ENCODE assay signal across 8 cellular contexts in the genomic region with DNA sequence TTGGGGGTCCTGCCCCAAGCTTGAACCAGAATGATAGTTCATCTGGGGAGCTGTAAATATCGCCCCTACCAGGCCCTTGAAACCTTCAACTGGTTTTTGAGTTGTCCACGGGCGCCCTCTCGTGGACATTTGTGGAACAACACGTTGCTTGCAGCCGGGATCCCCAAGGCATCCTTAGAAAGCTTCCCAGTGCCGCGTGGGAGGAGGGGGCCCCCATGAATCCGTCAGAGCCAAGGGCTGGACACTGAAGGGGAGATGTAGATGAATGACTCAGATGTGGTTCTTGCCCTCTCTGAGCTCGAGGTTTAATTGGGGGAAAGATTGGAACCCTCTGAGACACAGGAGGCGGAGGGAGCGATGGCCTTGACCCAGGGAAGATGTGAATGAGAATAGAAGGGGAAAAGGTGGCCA. TPM values are rescaled to one million over a fixed set of nuclear protein-coding genes. Genes with fewer than 3 reads are reported as not detected.
A peak's percentile ranks its signal among the peaks of the same experiment; 100 is the strongest.
DNase-seq lines count a peak whose midpoint lies in the region; ATAC-seq, FAIRE-seq and TF ChIP-seq lines count a peak whose summit lies in the region.

No MANE protein-coding gene starts in this region.

- no peak overlapping the region for H3K4me3 ChIP-seq in NB4 (ENCODE audit: low read depth, low read length)
- no peak overlapping the region for H3K4me3 ChIP-seq in WI38 (ENCODE audit: low read depth, low read length)
- H3K4me3 ChIP-seq in kidney (ENCODE audit: low read length in 2 of 2): no peak overlapping the region

- DNase-seq in DMS153 (lab: John Stamatoyannopoulos, UW) (peak; percentile 9), DMS153 treated with DMSO at 0.1 percent for 48 hours (lab: John Stamatoyannopoulos, UW; ENCODE audit: unreplicated experiment) (no peak), NB4 (ENCODE audit: low read depth) (peak; percentile 77), T47D (ENCODE audit: low read depth in 1 of 2, low spot score in 1 of 2) (peak; percentile 72 to 78), kidney (peak; percentile 80)
- DNase-seq in stimulated activated CD4-positive, alpha-beta T cell treated with anti-CD3 and anti-CD28 coated beads, Interleukin-1b, Interleukin-23, amount 100 ng/mL, for 4 hours (ENCODE audit: low read depth in 2 of 2): peak; percentile 67 to 69

- H3K36me3 ChIP-seq in kidney (ENCODE audit: control insufficient read depth in 1 of 2, insufficient read depth in 2 of 2, low read length in 2 of 2): peaks cover 2 to 5% of the 10 kb centered on the region in 2 donors

- ATAC-seq in HG02798 (IDR thresholded peaks at IDR 0.05; ENCODE audit: poor library complexity, unreplicated experiment): no peak

- intact Hi-C loops in kidney (cut with DNase I): loop anchor here (10.0 kb wide), 1 partner anchor 206 kb away; no protein-coding TSS in a partner anchor

- FAIRE-seq in kidney (lab: Jason Lieb, UNC): no peak

- no peak overlapping the region for H3K27ac ChIP-seq in kidney (ENCODE audit: low read depth in 2 of 2, low read length in 2 of 2)

- no peaks in the 10 kb centered on the region for H3K9me3 ChIP-seq in kidney (ENCODE audit: control insufficient read depth in 1 of 2, low read length in 2 of 2)

- TF ChIP-seq POLR2A in NB4 (IDR thresholded peaks at IDR 0.05; ENCODE audit: extremely low read depth, insufficient read length): no peak

- peaks cover 3 to 6% of the 10 kb centered on the region in 2 donors for H3K4me1 ChIP-seq in kidney (ENCODE audit: control insufficient read depth in 1 of 2, insufficient read depth in 1 of 2, low read depth in 1 of 2, low read length in 2 of 2)

- TF ChIP-seq CTCF in NB4 (IDR thresholded peaks at IDR 0.05; ENCODE audit: low read depth, low read length) (peak; percentile 68), WI38 (IDR thresholded peaks at IDR 0.05; ENCODE audit: low read depth, low read length) (peak; percentile 82), kidney (IDR thresholded peaks at IDR 0.05; ENCODE audit: borderline replicate concordance, extremely low read depth, insufficient read depth) (peak; percentile 90)

- H3K9ac ChIP-seq in kidney (ENCODE audit: low read length in 2 of 2): no peak overlapping the region

- in situ Hi-C loops in T47D (cut with HindIII; ENCODE audit: low pct_unique_long_range_greater_than_20kb, low sequenced_read_pairs): no loop called here

RNA-seq across cellular contexts. Expression of a gene that starts 31.8 kb away (rescaled TPM):
- not detected for total RNA-seq in kidney
- polyA plus RNA-seq in kidney (ENCODE audit: insufficient read depth, low read depth, low replicate concordance): 0.73 TPM

RNA-seq across cellular contexts. Expression of a gene that starts 38.6 kb away (rescaled TPM):
- not detected for total RNA-seq in kidney
- polyA plus RNA-seq in kidney (ENCODE audit: insufficient read depth, low read depth, low replicate concordance): not detected
